ENCODE assay signal across 28 cellular contexts in the genomic region with DNA sequence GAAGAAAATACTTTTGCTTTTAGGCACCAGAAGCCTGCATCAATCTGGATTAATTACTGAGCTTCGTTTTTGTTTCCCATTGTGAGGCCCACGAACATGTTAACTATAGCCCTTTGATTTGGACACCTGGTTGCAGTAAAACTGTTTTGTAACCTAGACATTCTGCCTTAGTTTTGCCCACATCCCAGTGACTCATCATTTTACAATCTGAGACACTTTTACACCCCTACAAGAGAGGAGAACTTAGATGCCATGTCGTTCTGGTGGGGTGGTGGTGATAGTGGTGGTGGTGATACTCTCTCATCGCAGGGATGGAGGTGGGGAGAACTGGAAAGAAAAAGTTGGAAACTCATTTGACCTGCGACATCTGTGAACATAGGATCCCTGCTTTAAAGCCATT.
A peak's percentile ranks its signal among the peaks of the same experiment; 100 is the strongest.
DNase-seq lines count a peak whose midpoint lies in the region; ATAC-seq, FAIRE-seq and TF ChIP-seq lines count a peak whose summit lies in the region.
"Had no signal": no experiment of that assay in that cellular context is flagged by ENCODE, and none has a peak within 500 bp of the region (broad histone marks: within the 10 kb centered on the region; RNA-seq: fewer than 3 reads in every experiment).

No MANE protein-coding gene starts in this region.

- POLR2A ChIA-PET in HepG2 (lab: Yijun Ruan, JAX): no interaction called here

- H3K79me2 ChIP-seq in HepG2 (ENCODE audit: insufficient read depth, low read length): no peaks in the 10 kb centered on the region

- TF ChIP-seq EP300 in HepG2 (IDR thresholded peaks at IDR 0.05; ENCODE audit: low read depth in 2 of 2, low read length in 2 of 2): no peak
- TF ChIP-seq EP300 in HepG2 (CRISPR knock-in tag; IDR thresholded peaks at IDR 0.05; ENCODE audit: borderline replicate concordance): no peak

- H3K9ac ChIP-seq in HepG2 (ENCODE audit: insufficient read depth, low read depth, low read length): no peak overlapping the region

- CTCF ChIA-PET in HepG2 (lab: Yijun Ruan, JAX; ENCODE audit: low intra/inter-chr PET ratio, low total read pairs): no interaction called here

- no TSS peak for BruUV-seq in HepG2 (replicated peaks; lab: Mats Ljungman, UMichigan)

- FAIRE-seq in HepG2 (lab: Jason Lieb, UNC) (no peak), RCC 7860 (lab: Jason Lieb, UNC) (no peak)
- FAIRE-seq: A549, G401.6, HTR-8/SVneo had no signal

- peaks cover 4% of the 10 kb centered on the region; the same call in 1 of the 2 replicates for H3K9me3 ChIP-seq in HepG2 (ENCODE audit: low read length)
- peaks cover 0 to 4% (median 0%) of the 10 kb centered on the region in 4 donors for H3K9me3 ChIP-seq in right lobe of liver
- H3K9me3 ChIP-seq in heart right ventricle: peaks cover 0 to 8% (median 0%) of the 10 kb centered on the region in 11 donors
- H3K9me3 ChIP-seq in esophagus squamous epithelium: no peaks in the 10 kb centered on the region
- H3K9me3 ChIP-seq: A549, HAP-1, neutrophil, Peyer's patch, testis, uterus had no signal

- TF ChIP-seq RAD21 in HepG2 (CRISPR knock-in tag; IDR thresholded peaks at IDR 0.05): no peak

- TF ChIP-seq CTCF in HepG2 (CRISPR knock-in tag; IDR thresholded peaks at IDR 0.05): no peak
- TF ChIP-seq CTCF in right lobe of liver (IDR thresholded peaks at IDR 0.05): no peak
- TF ChIP-seq CTCF in foreskin keratinocyte (conservative IDR thresholded peaks at IDR 0.05): no peak
- no peak for TF ChIP-seq CTCF in heart right ventricle (IDR thresholded peaks at IDR 0.05)
- no peak for TF ChIP-seq CTCF in esophagus squamous epithelium (IDR thresholded peaks at IDR 0.05)

- no peaks in the 10 kb centered on the region for H4K20me1 ChIP-seq in HepG2 (ENCODE audit: insufficient read depth, low read length)

- H3K4me3 ChIP-seq in HepG2 (replicated peaks in 1 of 3; ENCODE audit: insufficient read depth in 1 of 3, low read depth in 2 of 3, low read length in 3 of 3) (no peak overlapping the region), right lobe of liver (no peak overlapping the region), heart right ventricle (no peak overlapping the region), esophagus squamous epithelium (no peak overlapping the region)
- H3K4me3 ChIP-seq: A549, HAP-1, Peyer's patch, testis, uterus had no signal

- TF ChIP-seq POLR2A in HepG2 (IDR thresholded peaks at IDR 0.05; ENCODE audit: insufficient read depth in 1 of 2, low read depth in 2 of 2, low read length in 2 of 2) (no peak), right lobe of liver (IDR thresholded peaks at IDR 0.05) (no peak), esophagus squamous epithelium (IDR thresholded peaks at IDR 0.05) (no peak)

- no peaks in the 10 kb centered on the region for H3K36me3 ChIP-seq in HepG2 (replicated peaks in 1 of 2; ENCODE audit: control insufficient read depth in 1 of 2, insufficient read depth in 2 of 2, low read length in 2 of 2)
- H3K36me3 ChIP-seq in right lobe of liver: no peaks in the 10 kb centered on the region
- H3K36me3 ChIP-seq in heart right ventricle: no peaks in the 10 kb centered on the region
- no peaks in the 10 kb centered on the region for H3K36me3 ChIP-seq in esophagus squamous epithelium
- H3K36me3 ChIP-seq: HAP-1, neutrophil, Peyer's patch, uterus had no signal

- H3K4me1 ChIP-seq in HepG2 (ENCODE audit: insufficient read depth, low read length) (no peaks in the 10 kb centered on the region), right lobe of liver (no peaks in the 10 kb centered on the region), foreskin keratinocyte (peaks cover 2% of the 10 kb centered on the region), heart right ventricle (no peaks in the 10 kb centered on the region), esophagus squamous epithelium (no peaks in the 10 kb centered on the region)
- H3K4me1 ChIP-seq: A549, Peyer's patch, testis, uterus had no signal

- 2% methylated on average over 5 of the region's 5 CpGs for whole genome bisulfite sequencing in HepG2 (ENCODE audit: low lambda C conversion rate)
- WGBS in right lobe of liver (ENCODE audit: insufficient coverage, low coverage, low lambda C conversion rate, missing lambda C conversion rate): 42% methylated on average over 5 of the region's 5 CpGs
- 73 to 78% methylated on average over 5 of the region's 5 CpGs for WGBS in heart right ventricle, 2 donors
- 46 to 57% methylated on average over 5 of the region's 5 CpGs for WGBS in esophagus squamous epithelium, 2 donors

- H3K27ac ChIP-seq in HepG2 (ENCODE audit: extremely low read length, insufficient read depth, low read length): no peak overlapping the region
- no peak overlapping the region for H3K27ac ChIP-seq in right lobe of liver
- H3K27ac ChIP-seq in foreskin keratinocyte: no peak overlapping the region
- H3K27ac ChIP-seq in heart right ventricle: no peak overlapping the region
- no peak overlapping the region for H3K27ac ChIP-seq in esophagus squamous epithelium
- H3K27ac ChIP-seq: A549, neutrophil, Peyer's patch, testis, uterus had no signal

- ATAC-seq in HepG2 (no peak), right lobe of liver (no peak), foreskin keratinocyte (peak; percentile 59), heart right ventricle (no peak)
- ATAC-seq: A549; activated CD4-positive, CD25-positive, alpha-beta regulatory T cell treated with anti-CD3 and anti-CD28 coated beads, Interleukin-2, amount 50 U/mL, for 24 hours; left colon; stimulated activated naive CD8-positive, alpha-beta T cell treated with anti-CD3 and anti-CD28 coated beads, Interleukin-15, Interleukin-2, amounts not matched to agents 100 U/mL and 50 U/mL, for 24 hours had no signal

- in situ Hi-C loops in HepG2 (cut with HindIII; ENCODE audit: extremely low pct_ligation_motif_present, low pct_unique_long_range_greater_than_20kb): no loop called here

- H2AFZ ChIP-seq in HepG2 (ENCODE audit: low read length): no peak overlapping the region

- H3K27me3 ChIP-seq in HepG2 (ENCODE audit: control insufficient read depth in 1 of 2, insufficient read depth in 2 of 2, low read length in 2 of 2) (no peaks in the 10 kb centered on the region), right lobe of liver (no peaks in the 10 kb centered on the region), foreskin keratinocyte (no peaks in the 10 kb centered on the region), heart right ventricle (no peaks in the 10 kb centered on the region), esophagus squamous epithelium (no peaks in the 10 kb centered on the region)
- H3K27me3 ChIP-seq: neutrophil, Peyer's patch, testis, uterus had no signal

- DNase-seq in HepG2 (ENCODE audit: low spot score): no peak
- DNase-seq in right lobe of liver: no peak
- peak; percentile 18 for DNase-seq in RCC 7860 (ENCODE audit: low spot score)
- DNase-seq in foreskin keratinocyte: peak; percentile 39 to 77
- DNase-seq in NCI-H446 treated with DMSO at 0.1 percent for 48 hours (lab: John Stamatoyannopoulos, UW): no peak
- no peak for DNase-seq in heart right ventricle
- DNase-seq in stimulated activated CD8-positive, alpha-beta memory T cell treated with anti-CD3 and anti-CD28 coated beads, Interleukin-4, amount 100 ng/mL, for 48 hours: no peak
- no peak for DNase-seq in esophagus squamous epithelium (lab: John Stamatoyannopoulos, UW)
- DNase-seq: activated CD4-positive, alpha-beta memory T cell treated with anti-CD3 and anti-CD28 coated beads, Interleukin-2, amount 10 ng/mL, durations not matched to agents 7 days and 5 days; amygdala; CD4-positive, alpha-beta memory T cell; foreskin melanocyte; left colon; NCI-H1048; NCI-H187 treated with DMSO at 0.1 percent for 48 hours; NCI-H2171 treated with DMSO at 0.1 percent for 48 hours; NCI-H524 treated with DMSO at 0.1 percent for 48 hours; Peyer's patch; stimulated activated naive CD8-positive, alpha-beta T cell treated with anti-CD3 and anti-CD28 coated beads, Interleukin-15, Interleukin-2, amounts not matched to agents 100 U/mL and 50 U/mL, for 24 hours; T-helper 1 cell; testis; uterus had no signal

- intact Hi-C loops in HepG2 (cut with micrococcal nuclease; ENCODE audit: unreplicated experiment): no loop called here
- intact Hi-C loops in right lobe of liver (cut with DNase I): no loop called here
- intact Hi-C loops in heart right ventricle (cut with DNase I): no loop called here
- intact Hi-C loops in esophagus squamous epithelium (cut with DNase I): no loop called here

- no peak overlapping the region for H3K4me2 ChIP-seq in HepG2 (ENCODE audit: low read depth, low read length)
- H3K4me2 ChIP-seq: A549 had no signal

TF ChIP-seq in HepG2, 621 proteins besides CTCF, POLR2A, EP300 and RAD21:
- no peak for TF ChIP-seq JUN (CRISPR knock-in tag; IDR thresholded peaks at IDR 0.05)
- TF ChIP-seq, protein P1, sequence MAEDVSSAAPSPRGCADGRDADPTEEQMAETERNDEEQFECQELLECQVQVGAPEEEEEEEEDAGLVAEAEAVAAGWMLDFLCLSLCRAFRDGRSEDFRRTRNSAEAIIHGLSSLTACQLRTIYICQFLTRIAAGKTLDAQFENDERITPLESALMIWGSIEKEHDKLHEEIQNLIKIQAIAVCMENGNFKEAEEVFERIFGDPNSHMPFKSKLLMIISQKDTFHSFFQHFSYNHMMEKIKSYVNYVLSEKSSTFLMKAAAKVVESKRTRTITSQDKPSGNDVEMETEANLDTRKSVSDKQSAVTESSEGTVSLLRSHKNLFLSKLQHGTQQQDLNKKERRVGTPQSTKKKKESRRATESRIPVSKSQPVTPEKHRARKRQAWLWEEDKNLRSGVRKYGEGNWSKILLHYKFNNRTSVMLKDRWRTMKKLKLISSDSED (CRISPR knock-in tag; IDR thresholded peaks at IDR 0.05): no peak
- TF ChIP-seq NFE2L2 (IDR thresholded peaks at IDR 0.05; ENCODE audit: low read length): peak; percentile 24; the same call in 1 of the 2 replicates
- TF ChIP-seq ZNF34 (CRISPR knock-in tag; IDR thresholded peaks at IDR 0.05; ENCODE audit: borderline replicate concordance): no peak
- TF ChIP-seq, protein P2, sequence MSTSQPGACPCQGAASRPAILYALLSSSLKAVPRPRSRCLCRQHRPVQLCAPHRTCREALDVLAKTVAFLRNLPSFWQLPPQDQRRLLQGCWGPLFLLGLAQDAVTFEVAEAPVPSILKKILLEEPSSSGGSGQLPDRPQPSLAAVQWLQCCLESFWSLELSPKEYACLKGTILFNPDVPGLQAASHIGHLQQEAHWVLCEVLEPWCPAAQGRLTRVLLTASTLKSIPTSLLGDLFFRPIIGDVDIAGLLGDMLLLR (CRISPR knock-in tag; IDR thresholded peaks at IDR 0.05): no peak
TF ChIP-seq in HepG2: peak in this region for 1.

Comparison
In these comparisons a context has a peak if more than half of its experiments do, and no peak if none do; other contexts are left out.
1. DNase-seq: peak in RCC 7860 (single experiment) and foreskin keratinocyte (2 of 2); none in HepG2 (single experiment), right lobe of liver (0 of 3), NCI-H446 treated with DMSO at 0.1 percent for 48 hours (single experiment), heart right ventricle (0 of 2), stimulated activated CD8-positive, alpha-beta memory T cell treated with anti-CD3 and anti-CD28 coated beads, Interleukin-4, amount 100 ng/mL, for 48 hours (single experiment) and esophagus squamous epithelium (single experiment).